19 cellular contexts compared by ENCODE assay signal in the genomic region with DNA sequence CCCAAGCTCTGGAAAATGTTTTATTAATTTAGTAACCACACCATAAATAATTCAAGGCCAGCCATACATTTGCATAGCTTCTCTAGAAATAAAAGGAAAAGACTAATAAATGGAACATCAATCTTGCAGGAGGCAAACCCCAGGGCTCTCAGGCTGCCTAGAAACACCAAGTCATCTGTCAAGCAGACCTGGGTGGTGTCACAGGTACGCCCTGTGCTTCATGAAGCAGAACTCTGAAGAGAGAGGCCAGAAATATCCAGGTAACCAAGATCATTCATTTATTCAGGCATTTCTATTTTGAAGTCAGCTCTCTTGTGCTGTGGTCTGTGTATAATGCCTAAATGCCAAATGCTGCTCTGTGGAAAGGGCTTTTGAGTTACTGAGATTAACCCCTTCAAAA. TPM values are rescaled to one million over a fixed set of nuclear protein-coding genes. Genes with fewer than 3 reads are reported as not detected.
DNase-seq lines count a peak whose midpoint lies in the region; ATAC-seq and TF ChIP-seq lines count a peak whose summit lies in the region.
"Had no signal": no experiment of that assay in that cellular context is flagged by ENCODE, and none has a peak within 500 bp of the region (broad histone marks: within the 10 kb centered on the region; RNA-seq: fewer than 3 reads in every experiment).

No MANE protein-coding gene starts in this region.

- H3K27me3 ChIP-seq in CD4-positive, alpha-beta memory T cell (ENCODE audit: insufficient read depth, low read length) = no peaks in the 10 kb centered on the region
- H3K27me3 ChIP-seq in neutrophil = no peaks in the 10 kb centered on the region
- H3K27me3 ChIP-seq in GM23338 (ENCODE audit: insufficient read depth) = no peaks in the 10 kb centered on the region
- H3K27me3 ChIP-seq: BLaER1 treated with 17β-estradiol and CSF1 and Interleukin-3, amounts not matched to agents 10 nM and 100 nM had no signal

- H3K79me2 ChIP-seq in GM23338 (replicated peaks; ENCODE audit: insufficient read depth) = no peaks in the 10 kb centered on the region

- peaks cover 56% of the 10 kb centered on the region for H3K4me1 Mint-ChIP-seq in activated CD4-positive, alpha-beta T cell treated with anti-CD3 and anti-CD28 coated beads, Interleukin-2, amount 10 ng/mL, durations not matched to agents 7 days and 5 days
- peaks cover 53 to 82% (median 65%) of the 10 kb centered on the region in 4 donors for H3K4me1 Mint-ChIP-seq in CD4-positive, alpha-beta memory T cell
- H3K4me1 Mint-ChIP-seq in activated naive CD8-positive, alpha-beta T cell treated with anti-CD3 and anti-CD28 coated beads, Interleukin-2, amount 10 ng/mL, durations not matched to agents 7 days and 5 days = peaks cover 29% of the 10 kb centered on the region
- H3K4me1 Mint-ChIP-seq in mesothelial cell of epicardium = peaks cover 10% of the 10 kb centered on the region
- no peaks in the 10 kb centered on the region; the same call in none of the 3 replicates for H3K4me1 Mint-ChIP-seq in GM23338

- intact Hi-C loops in CD4-positive, alpha-beta memory T cell (cut with micrococcal nuclease) = no loop called here

- peaks cover 98% of the 10 kb centered on the region for H3K36me3 ChIP-seq in CD4-positive, alpha-beta memory T cell (ENCODE audit: insufficient read depth, low read length)
- peaks cover 100% of the 10 kb centered on the region for H3K36me3 ChIP-seq in neutrophil
- H3K36me3 ChIP-seq in GM23338 (ENCODE audit: insufficient read depth) = 0 out of 2 replicates have a peak, but pooled peaks cover 5% of the 10 kb centered on the region

- DNase-seq in activated CD4-positive, alpha-beta T cell treated with anti-CD3 and anti-CD28 coated beads, Interleukin-2, amount 10 ng/mL, durations not matched to agents 7 days and 5 days = no peak
- DNase-seq in activated CD4-positive, alpha-beta T cell treated with anti-CD3 and anti-CD28 coated beads for 48 hours = no peak
- no peak for DNase-seq in CD4-positive, alpha-beta memory T cell
- DNase-seq in activated naive CD8-positive, alpha-beta T cell treated with anti-CD3 and anti-CD28 coated beads, Interleukin-2, amount 10 ng/mL, durations not matched to agents 7 days and 5 days = no peak
- DNase-seq in mesothelial cell of epicardium (ENCODE audit: low spot score in 2 of 2, unreplicated experiment in 2 of 2) (no peak), NCI-H1694 treated with DMSO at 0.1 percent for 48 hours (lab: John Stamatoyannopoulos, UW) (no peak), GM23338 (ENCODE audit: low spot score) (no peak)
- DNase-seq: 8988T, Caco-2, DMS53, H9, Kasumi-1, NCI-H1105 treated with DMSO at 0.1 percent for 48 hours, NCI-H187 treated with DMSO at 0.1 percent for 48 hours, NCI-H2171, NCI-H82 had no signal

- H3K27me3 Mint-ChIP-seq in activated CD4-positive, alpha-beta T cell treated with anti-CD3 and anti-CD28 coated beads, Interleukin-2, amount 10 ng/mL, durations not matched to agents 7 days and 5 days = no peaks in the 10 kb centered on the region
- no peaks in the 10 kb centered on the region for H3K27me3 Mint-ChIP-seq in CD4-positive, alpha-beta memory T cell
- H3K27me3 Mint-ChIP-seq in activated naive CD8-positive, alpha-beta T cell treated with anti-CD3 and anti-CD28 coated beads, Interleukin-2, amount 10 ng/mL, durations not matched to agents 7 days and 5 days = no peaks in the 10 kb centered on the region
- H3K27me3 Mint-ChIP-seq in mesothelial cell of epicardium (ENCODE audit: low read depth) (no peaks in the 10 kb centered on the region), GM23338 (ENCODE audit: insufficient read depth, low read depth, poor library complexity) (peaks cover 2% of the 10 kb centered on the region)

- POLR2A ChIA-PET in activated CD4-positive, alpha-beta T cell treated with anti-CD3 and anti-CD28 coated beads, Interleukin-2, amount 10 ng/mL, durations not matched to agents 7 days and 5 days (lab: Charles Lee) = no interaction called here
- POLR2A ChIA-PET in CD4-positive, alpha-beta memory T cell (lab: Charles Lee; ENCODE audit: partially characterized antibody) = interaction anchor here (1.0 to 2.0 kb wide), 5 partner anchors 9 to 195 kb away, joined by 3 to 5 read pairs (median 3); no protein-coding TSS in a partner anchor
- POLR2A ChIA-PET in activated naive CD8-positive, alpha-beta T cell treated with anti-CD3 and anti-CD28 coated beads, Interleukin-2, amount 10 ng/mL, durations not matched to agents 7 days and 5 days (lab: Charles Lee) = interaction anchor here (0.7 kb wide), 1 partner anchor 97 kb away, joined by 6 read pairs; no protein-coding TSS in a partner anchor

- TF ChIP-seq CTCF in neutrophil (IDR thresholded peaks at IDR 0.05) (no peak), mesothelial cell of epicardium (IDR thresholded peaks at IDR 0.05; ENCODE audit: unreplicated experiment) (no peak), GM23338 (conservative IDR thresholded peaks at IDR 0.05; ENCODE audit: low read depth in 2 of 2) (no peak)

- H3K4me1 ChIP-seq in CD4-positive, alpha-beta memory T cell (ENCODE audit: insufficient read depth, low read length) = peaks cover 69% of the 10 kb centered on the region
- no peaks in the 10 kb centered on the region for H3K4me1 ChIP-seq in neutrophil (ENCODE audit: control insufficient read depth in 1 of 2, insufficient read depth in 1 of 2, low read depth in 1 of 2, low read length in 1 of 2)
- H3K4me1 ChIP-seq in GM23338 (ENCODE audit: insufficient read depth) = no peaks in the 10 kb centered on the region
- H3K4me1 ChIP-seq: BLaER1 treated with 17β-estradiol and CSF1 and Interleukin-3, amounts not matched to agents 10 nM and 100 nM; Caco-2 had no signal

- peak overlapping the region; percentile 78 for H3K27ac Mint-ChIP-seq in activated CD4-positive, alpha-beta T cell treated with anti-CD3 and anti-CD28 coated beads, Interleukin-2, amount 10 ng/mL, durations not matched to agents 7 days and 5 days
- H3K27ac Mint-ChIP-seq in CD4-positive, alpha-beta memory T cell = peak overlapping the region in 6 of 7 donors; percentile 4 to 89 (median 47)
- H3K27ac Mint-ChIP-seq in activated naive CD8-positive, alpha-beta T cell treated with anti-CD3 and anti-CD28 coated beads, Interleukin-2, amount 10 ng/mL, durations not matched to agents 7 days and 5 days = peak overlapping the region; percentile 34
- H3K27ac Mint-ChIP-seq in mesothelial cell of epicardium (no peak overlapping the region), GM23338 (no peak overlapping the region)
- H3K27ac Mint-ChIP-seq: H9 had no signal

- CTCF ChIA-PET in activated CD4-positive, alpha-beta T cell treated with anti-CD3 and anti-CD28 coated beads, Interleukin-2, amount 10 ng/mL, durations not matched to agents 7 days and 5 days (lab: Charles Lee) = interaction anchor here (0.7 to 2.3 kb wide), 5 partner anchors 12 to 295 kb away, joined by 3 to 8 read pairs (median 4); no protein-coding TSS in a partner anchor
- CTCF ChIA-PET in CD4-positive, alpha-beta memory T cell (lab: Charles Lee; ENCODE audit: partially characterized antibody) = interaction anchor here (1.0 to 3.8 kb wide), 7 partner anchors 9 to 175 kb away, joined by 3 to 15 read pairs (median 5); no protein-coding TSS in a partner anchor

- H3K36me3 Mint-ChIP-seq in activated CD4-positive, alpha-beta T cell treated with anti-CD3 and anti-CD28 coated beads, Interleukin-2, amount 10 ng/mL, durations not matched to agents 7 days and 5 days (ENCODE audit: low read depth) = peaks cover 90% of the 10 kb centered on the region
- peaks cover 89 to 99% of the 10 kb centered on the region in 2 donors for H3K36me3 Mint-ChIP-seq in CD4-positive, alpha-beta memory T cell
- peaks cover 74% of the 10 kb centered on the region for H3K36me3 Mint-ChIP-seq in activated naive CD8-positive, alpha-beta T cell treated with anti-CD3 and anti-CD28 coated beads, Interleukin-2, amount 10 ng/mL, durations not matched to agents 7 days and 5 days
- no peaks in the 10 kb centered on the region for H3K36me3 Mint-ChIP-seq in mesothelial cell of epicardium
- peaks cover 40% of the 10 kb centered on the region for H3K36me3 Mint-ChIP-seq in GM23338 (ENCODE audit: low read depth)

- no peaks in the 10 kb centered on the region for H3K9me3 Mint-ChIP-seq in activated CD4-positive, alpha-beta T cell treated with anti-CD3 and anti-CD28 coated beads, Interleukin-2, amount 10 ng/mL, durations not matched to agents 7 days and 5 days
- peaks cover 0 to 6% (median 0%) of the 10 kb centered on the region in 8 donors for H3K9me3 Mint-ChIP-seq in CD4-positive, alpha-beta memory T cell
- H3K9me3 Mint-ChIP-seq in activated naive CD8-positive, alpha-beta T cell treated with anti-CD3 and anti-CD28 coated beads, Interleukin-2, amount 10 ng/mL, durations not matched to agents 7 days and 5 days = no peaks in the 10 kb centered on the region
- H3K9me3 Mint-ChIP-seq in mesothelial cell of epicardium = no peaks in the 10 kb centered on the region
- no peaks in the 10 kb centered on the region for H3K9me3 Mint-ChIP-seq in GM23338
- H3K9me3 Mint-ChIP-seq: H9 had no signal

- no peaks in the 10 kb centered on the region for H3F3A ChIP-seq in GM23338 (replicated peaks; ENCODE audit: low read depth)

- H3K27ac ChIP-seq in CD4-positive, alpha-beta memory T cell (ENCODE audit: low read depth, low read length) = no peak overlapping the region
- H3K27ac ChIP-seq in neutrophil = peak overlapping the region; percentile 22
- H3K27ac ChIP-seq in GM23338 (ENCODE audit: low read depth) = no peak overlapping the region
- H3K27ac ChIP-seq: BLaER1 treated with 17β-estradiol and CSF1 and Interleukin-3, amounts not matched to agents 10 nM and 100 nM had no signal

- H3K4me2 ChIP-seq in GM23338 = no peak overlapping the region
- H3K4me2 ChIP-seq: BLaER1 treated with 17β-estradiol and CSF1 and Interleukin-3, amounts not matched to agents 10 nM and 100 nM had no signal

- no peak overlapping the region for H2AFZ ChIP-seq in GM23338

- H3K9me2 ChIP-seq in GM23338 (ENCODE audit: insufficient read depth) = peaks cover 6% of the 10 kb centered on the region; the same call in 1 of the 2 replicates

- no peak overlapping the region for H3K4me3 Mint-ChIP-seq in activated CD4-positive, alpha-beta T cell treated with anti-CD3 and anti-CD28 coated beads, Interleukin-2, amount 10 ng/mL, durations not matched to agents 7 days and 5 days
- H3K4me3 Mint-ChIP-seq in CD4-positive, alpha-beta memory T cell = no peak overlapping the region
- no peak overlapping the region for H3K4me3 Mint-ChIP-seq in activated naive CD8-positive, alpha-beta T cell treated with anti-CD3 and anti-CD28 coated beads, Interleukin-2, amount 10 ng/mL, durations not matched to agents 7 days and 5 days
- H3K4me3 Mint-ChIP-seq in mesothelial cell of epicardium (no peak overlapping the region), GM23338 (no peak overlapping the region)
- H3K4me3 Mint-ChIP-seq: H9 had no signal

- H3K9me3 ChIP-seq in CD4-positive, alpha-beta memory T cell (ENCODE audit: control insufficient read depth in 1 of 2, low read length in 2 of 2) = no peaks in the 10 kb centered on the region
- H3K9me3 ChIP-seq in neutrophil = peaks cover 7% of the 10 kb centered on the region
- H3K9me3 ChIP-seq: BLaER1 treated with 17β-estradiol and CSF1 and Interleukin-3, amounts not matched to agents 10 nM and 100 nM; Caco-2 had no signal

- no peak overlapping the region for H3K4me3 ChIP-seq in CD4-positive, alpha-beta memory T cell (ENCODE audit: low read length in 2 of 2)
- H3K4me3 ChIP-seq in neutrophil (ENCODE audit: low read depth in 1 of 2, low read length in 1 of 2) = no peak overlapping the region
- no peak overlapping the region for H3K4me3 ChIP-seq in GM23338
- H3K4me3 ChIP-seq: BLaER1 treated with 17β-estradiol and CSF1 and Interleukin-3, amounts not matched to agents 10 nM and 100 nM had no signal

- no peak for ATAC-seq in activated naive CD8-positive, alpha-beta T cell treated with anti-CD3 and anti-CD28 coated beads, Interleukin-2, amount 10 ng/mL, durations not matched to agents 7 days and 5 days (ENCODE audit: low read depth)
- ATAC-seq in GM23338 = no peak

- no peaks in the 10 kb centered on the region for H4K20me1 ChIP-seq in GM23338 (replicated peaks; ENCODE audit: insufficient read depth)

RNA-seq across cellular contexts. Expression of a gene that starts 45.3 kb away (rescaled TPM):
- total RNA-seq in activated CD4-positive, alpha-beta T cell treated with anti-CD3 and anti-CD28 coated beads, Interleukin-2, amount 10 ng/mL, durations not matched to agents 7 days and 5 days = 1 to 10 TPM; 1.8 to 2.3 TPM
- 1 to 10 TPM; 3.1 to 4.7 TPM for total RNA-seq in CD4-positive, alpha-beta memory T cell
- under 1 TPM in 1 of 2 donors, not detected in 1; 0.55 TPM for polyA plus RNA-seq in CD4-positive, alpha-beta memory T cell
- total RNA-seq in activated naive CD8-positive, alpha-beta T cell treated with anti-CD3 and anti-CD28 coated beads, Interleukin-2, amount 10 ng/mL, durations not matched to agents 7 days and 5 days = 1 to 10 TPM; 1.6 to 2.2 TPM
- total RNA-seq in mesothelial cell of epicardium = not detected in 3 replicates
- total RNA-seq in GM23338 (2014; rRNA removed; shearing (Covaris generic)) = not detected in 2 replicates
- not detected in 2 replicates for polyA plus RNA-seq in GM23338 (2016; fragmentation: Nextera tagmentation; extraction: Ambion mirVana)
- total RNA-seq: Caco-2, H9, NCI-H460 had no signal

Comparison
In these comparisons a context has a peak if more than half of its experiments do, and no peak if none do; other contexts are left out.
1. H3K27ac Mint-ChIP-seq: peak in activated CD4-positive, alpha-beta T cell treated with anti-CD3 and anti-CD28 coated beads, Interleukin-2, amount 10 ng/mL, durations not matched to agents 7 days and 5 days (single experiment), CD4-positive, alpha-beta memory T cell (6 of 7) and activated naive CD8-positive, alpha-beta T cell treated with anti-CD3 and anti-CD28 coated beads, Interleukin-2, amount 10 ng/mL, durations not matched to agents 7 days and 5 days (single experiment); none in mesothelial cell of epicardium (single experiment) and GM23338 (single experiment).